Comparison of ENCODE assay signal across 8 cellular contexts in genomic region chr10:79293841-79294705, GRCh38. TPM values are rescaled to one million over a fixed set of nuclear protein-coding genes. Genes with fewer than 3 reads are reported as not detected.
DNase-seq lines count a peak whose midpoint lies in the region; ATAC-seq and TF ChIP-seq lines count a peak whose summit lies in the region.
"Had no signal": no experiment of that assay in that cellular context is flagged by ENCODE, and none has a peak within 500 bp of the region (broad histone marks: within the 10 kb centered on the region; RNA-seq: fewer than 3 reads in every experiment).

No MANE protein-coding gene starts in this region.

- peak overlapping the region; percentile 12 for H3K27ac ChIP-seq in cardiac muscle cell

- H3K4me3 ChIP-seq in cardiac muscle cell: no peak overlapping the region

- H3K36me3 Mint-ChIP-seq in stimulated activated effector memory CD8-positive, alpha-beta T cell treated with anti-CD3 and anti-CD28 coated beads, Interleukin-12 subunit alpha, Interleukin-12 subunit beta, amount 100 ng/mL, for 72 hours: peaks cover 90% of the 10 kb centered on the region

- H3K9me3 ChIP-seq in cardiac muscle cell (ENCODE audit: low read depth): no peaks in the 10 kb centered on the region

- H3K4me3 Mint-ChIP-seq in stimulated activated effector memory CD8-positive, alpha-beta T cell treated with anti-CD3 and anti-CD28 coated beads, Interleukin-12 subunit alpha, Interleukin-12 subunit beta, amount 100 ng/mL, for 72 hours: no peak overlapping the region

- H3K27ac Mint-ChIP-seq in stimulated activated effector memory CD8-positive, alpha-beta T cell treated with anti-CD3 and anti-CD28 coated beads, Interleukin-12 subunit alpha, Interleukin-12 subunit beta, amount 100 ng/mL, for 72 hours: peak overlapping the region; percentile 81

- TF ChIP-seq CTCF in cardiac muscle cell (IDR thresholded peaks at IDR 0.05; ENCODE audit: low read depth, low read length): no peak

- H3K9me3 Mint-ChIP-seq in stimulated activated effector memory CD8-positive, alpha-beta T cell treated with anti-CD3 and anti-CD28 coated beads, Interleukin-12 subunit alpha, Interleukin-12 subunit beta, amount 100 ng/mL, for 72 hours: no peaks in the 10 kb centered on the region

- no peak for ATAC-seq in stimulated activated effector memory CD8-positive, alpha-beta T cell treated with anti-CD3 and anti-CD28 coated beads, Interleukin-12 subunit alpha, Interleukin-12 subunit beta, amount 100 ng/mL, for 72 hours
- no peak for ATAC-seq in GM19455 (IDR thresholded peaks at IDR 0.05; ENCODE audit: unreplicated experiment)

- DNase-seq in HPDE6-E6E7 (ENCODE audit: extremely low spot score) (peak; percentile 81), UCSD-AML1 (lab: John Stamatoyannopoulos, UW; ENCODE audit: unreplicated experiment) (peak; percentile 73), cardiac muscle cell (ENCODE audit: low read depth in 1 of 2, low spot score in 1 of 2) (no peak), ureter (ENCODE audit: low spot score) (no peak), LoVo (ENCODE audit: low spot score) (no peak)
- no peak for DNase-seq in stimulated activated effector memory CD8-positive, alpha-beta T cell treated with anti-CD3 and anti-CD28 coated beads, Interleukin-12 subunit alpha, Interleukin-12 subunit beta, amount 100 ng/mL, for 72 hours (ENCODE audit: low spot score in 2 of 2)
- DNase-seq: MM.1S had no signal

- peaks cover 70% of the 10 kb centered on the region for H3K4me1 Mint-ChIP-seq in stimulated activated effector memory CD8-positive, alpha-beta T cell treated with anti-CD3 and anti-CD28 coated beads, Interleukin-12 subunit alpha, Interleukin-12 subunit beta, amount 100 ng/mL, for 72 hours

- no peaks in the 10 kb centered on the region for H3K4me1 ChIP-seq in cardiac muscle cell (ENCODE audit: low read depth)

- H3K36me3 ChIP-seq in cardiac muscle cell: peaks cover 49% of the 10 kb centered on the region

- H3K27me3 ChIP-seq in cardiac muscle cell: no peaks in the 10 kb centered on the region

RNA-seq across cellular contexts. Expression of gene PPIF, which starts 53.2 kb away (rescaled TPM):
- total RNA-seq in cardiac muscle cell (86.6 and 101 TPM in 2 replicates), ureter (108 TPM)
- polyA plus RNA-seq in cardiac muscle cell: 125 and 143 TPM in 2 replicates

Comparison
In these comparisons a context has a peak if more than half of its experiments do, and no peak if none do; other contexts are left out.
1. DNase-seq: peak in HPDE6-E6E7 (single experiment) and UCSD-AML1 (single experiment); none in cardiac muscle cell (0 of 2), stimulated activated effector memory CD8-positive, alpha-beta T cell treated with anti-CD3 and anti-CD28 coated beads, Interleukin-12 subunit alpha, Interleukin-12 subunit beta, amount 100 ng/mL, for 72 hours (0 of 2), ureter (single experiment) and LoVo (single experiment).